ENCODE assay signal across 12 cellular contexts in the genomic region with DNA sequence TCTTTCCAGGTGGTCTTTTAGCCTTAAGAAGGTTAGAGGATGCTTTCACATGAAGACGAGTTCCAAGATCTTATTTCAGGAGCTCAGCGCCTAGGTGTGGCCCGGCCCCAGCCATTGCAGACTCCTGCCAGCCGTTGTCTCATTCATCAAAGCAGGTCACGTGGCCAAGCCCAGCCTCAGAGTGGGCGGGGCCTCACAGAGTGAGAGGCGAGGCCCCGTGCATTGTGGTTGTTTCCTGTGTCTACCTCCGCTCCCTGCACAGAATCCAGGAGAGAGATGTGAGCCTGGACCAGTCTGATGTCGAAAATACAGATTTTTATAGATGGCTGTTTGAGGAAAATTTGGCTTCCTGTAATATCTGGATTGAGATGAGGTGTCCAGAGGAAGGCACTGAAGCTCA. TPM values are rescaled to one million over a fixed set of nuclear protein-coding genes. Genes with fewer than 3 reads are reported as not detected.
A peak's percentile ranks its signal among the peaks of the same experiment; 100 is the strongest.
DNase-seq lines count a peak whose midpoint lies in the region; ATAC-seq and TF ChIP-seq lines count a peak whose summit lies in the region.
"Had no signal": no experiment of that assay in that cellular context is flagged by ENCODE, and none has a peak within 500 bp of the region (broad histone marks: within the 10 kb centered on the region; RNA-seq: fewer than 3 reads in every experiment).

No MANE protein-coding gene starts in this region.

- H3K27ac ChIP-seq in dorsolateral prefrontal cortex: no peak overlapping the region
- H3K27ac ChIP-seq: tibial artery had no signal

- DNase-seq in HT1080 (ENCODE audit: low read depth) (peak; percentile 42), RPMI8226 (peak; percentile 20), GM20000 (ENCODE audit: low spot score) (no peak), dorsolateral prefrontal cortex (no peak), NK-92 (lab: John Stamatoyannopoulos, UW; ENCODE audit: unreplicated experiment) (no peak)
- DNase-seq in activated naive CD4-positive, alpha-beta T cell treated with Interleukin-2 at 50 U/mL for 16 hours: peak; percentile 29
- no peak for DNase-seq in natural killer cell treated with Interleukin-12 subunit alpha and Interleukin-12 subunit beta and Interleukin-15 and Interleukin-18, amount 100 ng/mL, for 72 hours (ENCODE audit: low spot score)
- no peak for DNase-seq in T-helper 2 cell treated with Interferon-gamma antibody and Interleukin-4, amounts not matched to agents 5 μg/mL and 100 μg/mL, for 36 hours (ENCODE audit: low spot score)
- DNase-seq: Calu3, retina, tibial artery had no signal

- H3K27ac Mint-ChIP-seq in natural killer cell treated with Interleukin-12 subunit alpha and Interleukin-12 subunit beta and Interleukin-15 and Interleukin-18, amount 100 ng/mL, for 72 hours: no peak overlapping the region
- no peak overlapping the region for H3K27ac Mint-ChIP-seq in T-helper 2 cell treated with Interferon-gamma antibody and Interleukin-4, amounts not matched to agents 5 μg/mL and 100 μg/mL, for 36 hours

- peaks cover 56% of the 10 kb centered on the region in 2 donors for H3K4me1 Mint-ChIP-seq in natural killer cell treated with Interleukin-12 subunit alpha and Interleukin-12 subunit beta and Interleukin-15 and Interleukin-18, amount 100 ng/mL, for 72 hours (ENCODE audit: low read depth in 2 of 2)
- H3K4me1 Mint-ChIP-seq in T-helper 2 cell treated with Interferon-gamma antibody and Interleukin-4, amounts not matched to agents 5 μg/mL and 100 μg/mL, for 36 hours (ENCODE audit: low read depth): peaks cover 14% of the 10 kb centered on the region

- TF ChIP-seq CTCF in GM20000 (IDR thresholded peaks at IDR 0.05; ENCODE audit: extremely low read depth, missing control alignments): no peak
- TF ChIP-seq CTCF in dorsolateral prefrontal cortex (IDR thresholded peaks at IDR 0.05 in 54 of 56, conservative IDR thresholded peaks at IDR 0.05 in 2 of 56; ENCODE audit: low read depth in 1 of 56, partially characterized antibody in 56 of 56): no peak

- H3K4me3 ChIP-seq in dorsolateral prefrontal cortex: no peak overlapping the region
- H3K4me3 ChIP-seq: tibial artery had no signal

- peaks cover 19 to 25% of the 10 kb centered on the region in 2 donors for H3K27me3 Mint-ChIP-seq in natural killer cell treated with Interleukin-12 subunit alpha and Interleukin-12 subunit beta and Interleukin-15 and Interleukin-18, amount 100 ng/mL, for 72 hours
- H3K27me3 Mint-ChIP-seq in T-helper 2 cell treated with Interferon-gamma antibody and Interleukin-4, amounts not matched to agents 5 μg/mL and 100 μg/mL, for 36 hours (ENCODE audit: low read depth): peaks cover 2% of the 10 kb centered on the region

- H3K4me3 Mint-ChIP-seq in natural killer cell treated with Interleukin-12 subunit alpha and Interleukin-12 subunit beta and Interleukin-15 and Interleukin-18, amount 100 ng/mL, for 72 hours: peak overlapping the region; percentile 55
- H3K4me3 Mint-ChIP-seq in T-helper 2 cell treated with Interferon-gamma antibody and Interleukin-4, amounts not matched to agents 5 μg/mL and 100 μg/mL, for 36 hours: no peak overlapping the region

- H3K9me3 Mint-ChIP-seq in natural killer cell treated with Interleukin-12 subunit alpha and Interleukin-12 subunit beta and Interleukin-15 and Interleukin-18, amount 100 ng/mL, for 72 hours: peaks cover 8% of the 10 kb centered on the region
- peaks cover 11% of the 10 kb centered on the region for H3K9me3 Mint-ChIP-seq in T-helper 2 cell treated with Interferon-gamma antibody and Interleukin-4, amounts not matched to agents 5 μg/mL and 100 μg/mL, for 36 hours

- intact Hi-C loops in dorsolateral prefrontal cortex (cut with DNase I): no loop called here

- ATAC-seq in natural killer cell treated with Interleukin-12 subunit alpha and Interleukin-12 subunit beta and Interleukin-15 and Interleukin-18, amount 100 ng/mL, for 72 hours: no peak

- peaks cover 12% of the 10 kb centered on the region for H3K36me3 Mint-ChIP-seq in natural killer cell treated with Interleukin-12 subunit alpha and Interleukin-12 subunit beta and Interleukin-15 and Interleukin-18, amount 100 ng/mL, for 72 hours
- H3K36me3 Mint-ChIP-seq in T-helper 2 cell treated with Interferon-gamma antibody and Interleukin-4, amounts not matched to agents 5 μg/mL and 100 μg/mL, for 36 hours (ENCODE audit: low read depth): peaks cover 1% of the 10 kb centered on the region

- peaks cover 0 to 10% (median 0%) of the 10 kb centered on the region in 45 donors for H3K27me3 ChIP-seq in dorsolateral prefrontal cortex
- H3K27me3 ChIP-seq: tibial artery had no signal

RNA-seq across cellular contexts. Expression of gene CST5, which starts 49.2 kb away (rescaled TPM):
- total RNA-seq in HT1080 (2014; rRNA removed; shearing (Covaris generic)): not detected in 2 replicates
- not detected in 2 replicates for polyA plus RNA-seq in HT1080 (2015; cell fraction: cytosol; rRNA removed)
- polyA plus RNA-seq in HT1080 (2015; cell fraction: nucleus; rRNA removed): not detected in 2 replicates
- total RNA-seq in natural killer cell treated with Interleukin-12 subunit alpha and Interleukin-12 subunit beta and Interleukin-15 and Interleukin-18, amount 100 ng/mL, for 72 hours: not detected
- not detected for total RNA-seq in dorsolateral prefrontal cortex
- total RNA-seq: Calu3, cerebellum had no signal

RNA-seq across cellular contexts. Expression of gene GGTLC1, which starts 59.8 kb away (rescaled TPM):
- total RNA-seq in HT1080 (2014; rRNA removed; shearing (Covaris generic)): not detected in 2 replicates
- polyA plus RNA-seq in HT1080 (2015; cell fraction: cytosol; rRNA removed): not detected in 2 replicates
- not detected in 2 replicates for polyA plus RNA-seq in HT1080 (2015; cell fraction: nucleus; rRNA removed)
- total RNA-seq in natural killer cell treated with Interleukin-12 subunit alpha and Interleukin-12 subunit beta and Interleukin-15 and Interleukin-18, amount 100 ng/mL, for 72 hours: not detected
- not detected for total RNA-seq in dorsolateral prefrontal cortex
- total RNA-seq: Calu3, cerebellum had no signal

Comparison
In these comparisons a context has a peak if more than half of its experiments do, and no peak if none do; other contexts are left out.
1. DNase-seq: peak in HT1080 (single experiment), RPMI8226 (single experiment) and activated naive CD4-positive, alpha-beta T cell treated with Interleukin-2 at 50 U/mL for 16 hours (single experiment); none in natural killer cell treated with Interleukin-12 subunit alpha and Interleukin-12 subunit beta and Interleukin-15 and Interleukin-18, amount 100 ng/mL, for 72 hours (single experiment), GM20000 (single experiment), dorsolateral prefrontal cortex (0 of 10), NK-92 (single experiment) and T-helper 2 cell treated with Interferon-gamma antibody and Interleukin-4, amounts not matched to agents 5 μg/mL and 100 μg/mL, for 36 hours (single experiment).